Comparison of ENCODE assay signal across 1 cellular context in genomic region chr6:113903666-113904330, GRCh38.
TF ChIP-seq lines count a peak whose summit lies in the region.

No MANE protein-coding gene starts in this region.

TF ChIP-seq in GM23338, 12 proteins besides CTCF, POLR2A, EP300 and RAD21 (continued from another document):
- no peak for TF ChIP-seq REST (IDR thresholded peaks at IDR 0.05; ENCODE audit: unreplicated experiment)
- TF ChIP-seq ETS1 (IDR thresholded peaks at IDR 0.05) = no peak
- TF ChIP-seq ZNF114 (CRISPR knock-in tag; IDR thresholded peaks at IDR 0.05) = no peak
- TF ChIP-seq STAT1 (IDR thresholded peaks at IDR 0.05; ENCODE audit: unreplicated experiment) = no peak
